In the genomic region with DNA sequence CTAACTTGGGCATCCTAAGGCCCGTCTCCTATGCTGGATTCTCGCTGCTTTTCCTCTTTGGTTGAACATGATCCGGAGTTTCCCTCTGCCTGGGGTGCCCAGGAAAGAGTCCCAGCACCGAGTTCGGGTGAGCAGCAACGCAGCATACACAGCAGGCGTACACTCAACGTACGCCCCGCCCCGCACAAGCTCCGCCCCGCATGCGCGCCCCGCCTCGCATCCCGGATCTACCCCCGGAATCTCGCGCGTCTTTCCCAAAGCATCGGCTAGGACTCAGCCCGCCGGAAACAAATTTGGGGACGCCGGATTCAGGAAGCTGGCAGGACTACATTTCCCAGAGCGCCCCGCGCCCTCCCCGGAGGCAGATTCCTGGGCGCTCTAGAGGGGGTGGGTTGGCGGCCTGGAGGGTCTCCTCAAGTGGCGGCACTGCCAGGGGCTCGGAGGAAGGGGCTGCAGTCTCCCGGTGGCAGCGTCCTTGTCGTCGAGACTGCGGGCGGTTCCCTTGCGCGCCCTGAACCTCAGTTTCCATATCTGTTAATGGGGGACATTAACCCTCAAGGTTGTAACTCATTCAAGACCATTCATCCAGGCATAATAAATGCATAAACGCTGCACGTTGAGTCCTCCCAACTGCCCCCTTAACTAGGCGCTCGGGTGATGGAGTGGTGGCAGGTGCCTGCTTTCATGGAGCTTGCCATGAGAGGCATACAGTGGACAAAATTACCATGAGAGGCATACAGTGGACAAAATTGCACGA, we compare ENCODE assay signal across 8 cellular contexts. TPM values are rescaled to one million over a fixed set of nuclear protein-coding genes. Genes with fewer than 3 reads are reported as not detected.
DNase-seq lines count a peak whose midpoint lies in the region; TF ChIP-seq lines count a peak whose summit lies in the region.

No MANE protein-coding gene starts in this region.

- CTCF ChIA-PET in HEK293 (lab: Yijun Ruan, JAX): interaction anchor here (0.5 kb wide), 1 partner anchor 11 kb away, joined by 6 read pairs; no protein-coding TSS in a partner anchor

- H3K9me3 ChIP-seq in HEK293 (ENCODE audit: control insufficient read depth, insufficient read depth, low read depth, low read length): no peaks in the 10 kb centered on the region
- no peaks in the 10 kb centered on the region for H3K9me3 ChIP-seq in osteoblast (ENCODE audit: low read depth, low read length)
- H3K9me3 ChIP-seq in testis: no peaks in the 10 kb centered on the region

- H3K4me1 ChIP-seq in HEK293 (ENCODE audit: control insufficient read depth, insufficient read depth, low read length): no peaks in the 10 kb centered on the region; the same call in 1 of the 2 replicates
- peaks cover 20% of the 10 kb centered on the region for H3K4me1 ChIP-seq in osteoblast (ENCODE audit: insufficient read depth, low read length)
- peaks cover 19% of the 10 kb centered on the region for H3K4me1 ChIP-seq in testis

- no peaks in the 10 kb centered on the region for H3K27me3 ChIP-seq in osteoblast (ENCODE audit: insufficient read depth, low read length)
- H3K27me3 ChIP-seq in testis: no peaks in the 10 kb centered on the region

- intact Hi-C loops in head of caudate nucleus (cut with DNase I) (loop anchor here (5.0 kb wide), 2 partner anchors 34 to 79 kb away; partner anchors contain the start of genes GLYR1, ROGDI and UBN1), testis (cut with DNase I; ENCODE audit: low total_unique reads) (loop anchor here (10.0 kb wide), 1 partner anchor 164 kb away; no protein-coding TSS in a partner anchor)

- H3K79me2 ChIP-seq in osteoblast (ENCODE audit: insufficient read depth, low read length): peaks cover 28% of the 10 kb centered on the region

- H3K4me3 ChIP-seq in HEK293 (ENCODE audit: low read depth, low read length) (peak overlapping the region; percentile 45), osteoblast (ENCODE audit: insufficient read depth, low read length) (peak overlapping the region; percentile 78), testis (peak overlapping the region; percentile 55 to 99)

- H3K27ac ChIP-seq in HEK293 (ENCODE audit: extremely low read depth, low read depth, low read length): peak overlapping the region; percentile 46
- peak overlapping the region; percentile 89 for H3K27ac ChIP-seq in osteoblast (ENCODE audit: low read depth, low read length)
- peak overlapping the region; percentile 71 to 96 for H3K27ac ChIP-seq in testis

- no peaks in the 10 kb centered on the region for H3K36me3 Mint-ChIP-seq in activated naive CD8-positive, alpha-beta T cell treated with anti-CD3 and anti-CD28 coated beads for 36 hours

- peak overlapping the region; percentile 90 for H3K27ac Mint-ChIP-seq in activated naive CD8-positive, alpha-beta T cell treated with anti-CD3 and anti-CD28 coated beads for 36 hours

- H2AFZ ChIP-seq in osteoblast (ENCODE audit: low read length): peak overlapping the region; percentile 97

- H3K36me3 ChIP-seq in HEK293 (ENCODE audit: control insufficient read depth in 2 of 2, insufficient read depth in 1 of 2, low read length in 2 of 2) (peaks cover 0 to 16% of the 10 kb centered on the region in 2 experiments; a peak in 2 of 3 replicates), osteoblast (ENCODE audit: insufficient read depth, low read length) (peaks cover 11% of the 10 kb centered on the region), testis (ENCODE audit: low read depth, missing control alignments) (no peaks in the 10 kb centered on the region)

- no peaks in the 10 kb centered on the region for H3K27me3 Mint-ChIP-seq in activated naive CD8-positive, alpha-beta T cell treated with anti-CD3 and anti-CD28 coated beads for 36 hours

- H3K4me2 ChIP-seq in osteoblast (ENCODE audit: insufficient read depth, low read length): peak overlapping the region; percentile 99

- TF ChIP-seq CTCF in HEK293 (tag by site-specific recombination; IDR thresholded peaks at IDR 0.05): no peak
- TF ChIP-seq CTCF in osteoblast (IDR thresholded peaks at IDR 0.05; ENCODE audit: extremely low read depth, low read depth, low read length): no peak
- no peak for TF ChIP-seq CTCF in testis (IDR thresholded peaks at IDR 0.05)

- peaks cover 19% of the 10 kb centered on the region for H3K4me1 Mint-ChIP-seq in activated naive CD8-positive, alpha-beta T cell treated with anti-CD3 and anti-CD28 coated beads for 36 hours

- H3K9me3 Mint-ChIP-seq in activated naive CD8-positive, alpha-beta T cell treated with anti-CD3 and anti-CD28 coated beads for 36 hours: no peaks in the 10 kb centered on the region

- 3 to 5% methylated on average over 16 to 48 of the region's 48 CpGs for WGBS in testis, 2 donors

- H4K20me1 ChIP-seq in osteoblast (ENCODE audit: insufficient read depth, low read length): peaks cover 3% of the 10 kb centered on the region

- POLR2A ChIA-PET in HEK293 (lab: Yijun Ruan, JAX): interaction anchor here (0.5 to 3.9 kb wide), 14 partner anchors 8 to 1727 kb away, joined by 3 to 43 read pairs (median 4); partner anchors contain the start of genes ANKS3, DNAAF8, GLYR1 and NUDT16L1

- H3K4me3 Mint-ChIP-seq in activated naive CD8-positive, alpha-beta T cell treated with anti-CD3 and anti-CD28 coated beads for 36 hours: peak overlapping the region; percentile 87

- TF ChIP-seq POLR2A in testis (IDR thresholded peaks at IDR 0.05): peak; percentile 25

- DNase-seq in GF-D8 (lab: John Stamatoyannopoulos, UW): peak; percentile 60
- DNase-seq in NAMALWA (ENCODE audit: low spot score): peak; percentile 59
- peak; percentile 69 for DNase-seq in SKM-1 (lab: John Stamatoyannopoulos, UW; ENCODE audit: unreplicated experiment)
- DNase-seq in activated naive CD8-positive, alpha-beta T cell treated with anti-CD3 and anti-CD28 coated beads for 36 hours: peak; percentile 90
- peak; percentile 95 to 100 (median 98) for DNase-seq in head of caudate nucleus
- peak; percentile 99 for DNase-seq in osteoblast (ENCODE audit: insufficient read length, low spot score, missing footprints)
- peak; percentile 98 for DNase-seq in testis

TF ChIP-seq in HEK293, 187 proteins besides CTCF, POLR2A, EP300 and RAD21 (continues in another document):
- TF ChIP-seq YY1 (tag by site-specific recombination; IDR thresholded peaks at IDR 0.05) (peak; percentile 43; the same call in 1 of the 2 replicates), ZNF341 (tag by site-specific recombination; IDR thresholded peaks at IDR 0.05; ENCODE audit: low read depth) (no peak), SP2 (tag by site-specific recombination; IDR thresholded peaks at IDR 0.05) (peak; percentile 86), ZNF560 (tag by site-specific recombination; IDR thresholded peaks at IDR 0.05; ENCODE audit: borderline replicate concordance) (no peak), GLIS1 (tag by site-specific recombination; IDR thresholded peaks at IDR 0.05) (peak; percentile 9; the same call in 1 of the 2 replicates), ZNF629 (tag by site-specific recombination; IDR thresholded peaks at IDR 0.05) (0 out of 2 replicates have a peak, but pooled peaks have one; percentile 36)
- TF ChIP-seq, protein P1, sequence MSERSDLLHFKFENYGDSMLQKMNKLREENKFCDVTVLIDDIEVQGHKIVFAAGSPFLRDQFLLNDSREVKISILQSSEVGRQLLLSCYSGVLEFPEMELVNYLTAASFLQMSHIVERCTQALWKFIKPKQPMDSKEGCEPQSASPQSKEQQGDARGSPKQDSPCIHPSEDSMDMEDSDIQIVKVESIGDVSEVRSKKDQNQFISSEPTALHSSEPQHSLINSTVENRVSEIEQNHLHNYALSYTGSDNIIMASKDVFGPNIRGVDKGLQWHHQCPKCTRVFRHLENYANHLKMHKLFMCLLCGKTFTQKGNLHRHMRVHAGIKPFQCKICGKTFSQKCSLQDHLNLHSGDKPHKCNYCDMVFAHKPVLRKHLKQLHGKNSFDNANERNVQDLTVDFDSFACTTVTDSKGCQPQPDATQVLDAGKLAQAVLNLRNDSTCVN (tag by site-specific recombination; optimal IDR thresholded peaks at IDR 0.05): peak; percentile 70

RNA-seq across cellular contexts. Expression of gene ZNF500, which starts 1.8 kb away (rescaled TPM):
- total RNA-seq in activated naive CD8-positive, alpha-beta T cell treated with anti-CD3 and anti-CD28 coated beads for 36 hours: 1 to 10 TPM; 7.5 to 9.3 TPM
- total RNA-seq in osteoblast (14.5 and 16.2 TPM in 2 replicates), testis (10 to 100 TPM; 24.3 to 24.9 TPM)
- polyA plus RNA-seq in testis (ENCODE audit: insufficient read depth, low read depth, low replicate concordance): 12.5 TPM

RNA-seq across cellular contexts. Expression of gene SEPTIN12, which starts 19.4 kb away (rescaled TPM):
- not detected for total RNA-seq in activated naive CD8-positive, alpha-beta T cell treated with anti-CD3 and anti-CD28 coated beads for 36 hours
- total RNA-seq in osteoblast (not detected in 2 replicates), testis (10 to 100 TPM; 61.0 to 68.1 TPM)
- polyA plus RNA-seq in testis (ENCODE audit: insufficient read depth, low read depth, low replicate concordance): 310 TPM

RNA-seq across cellular contexts. Expression of gene SMIM22, which starts 26.4 kb away (rescaled TPM):
- total RNA-seq in activated naive CD8-positive, alpha-beta T cell treated with anti-CD3 and anti-CD28 coated beads for 36 hours: not detected
- total RNA-seq in osteoblast (not detected in 2 replicates), testis (1 to 10 TPM; 6.1 to 9.8 TPM)
- 41.3 TPM for polyA plus RNA-seq in testis (ENCODE audit: insufficient read depth, low read depth, low replicate concordance)

RNA-seq across cellular contexts. Expression of gene ROGDI, which starts 33.7 kb away (rescaled TPM):
- total RNA-seq in activated naive CD8-positive, alpha-beta T cell treated with anti-CD3 and anti-CD28 coated beads for 36 hours: 1 to 10 TPM; 3.0 to 3.2 TPM
- 15.9 and 17.1 TPM in 2 replicates for total RNA-seq in osteoblast
- 10 to 100 TPM; 30.0 to 37.0 TPM for total RNA-seq in testis
- 27.3 TPM for polyA plus RNA-seq in testis (ENCODE audit: insufficient read depth, low read depth, low replicate concordance)

RNA-seq across cellular contexts. Expression of gene DNAAF8, which starts 34.4 kb away (rescaled TPM):
- under 1 TPM; 0.10 to 0.62 TPM for total RNA-seq in activated naive CD8-positive, alpha-beta T cell treated with anti-CD3 and anti-CD28 coated beads for 36 hours
- total RNA-seq in osteoblast: 1.1 and 2.7 TPM in 2 replicates
- total RNA-seq in testis: 10 to 100 TPM; 61.6 to 70.0 TPM
- 238 TPM for polyA plus RNA-seq in testis (ENCODE audit: insufficient read depth, low read depth, low replicate concordance)

Comparison
In these comparisons a context has a peak if more than half of its experiments do, and no peak if none do; other contexts are left out.
1. Peak in every context shown above with its lines: DNase-seq, H3K4me3 ChIP-seq and H3K27ac ChIP-seq.
2. RNA of gene SEPTIN12, which starts 19.4 kb away (total RNA-seq): 61.0 to 68.1 TPM in testis; not detected in activated naive CD8-positive, alpha-beta T cell treated with anti-CD3 and anti-CD28 coated beads for 36 hours and not detected in osteoblast; every median in the first group is over 10 times any median in the second.